Comparison of ENCODE assay signal across 9 cellular contexts in genomic region chr12:53208877-53209463, GRCh38. TPM values are rescaled to one million over a fixed set of nuclear protein-coding genes. Genes with fewer than 3 reads are reported as not detected.
DNase-seq lines count a peak whose midpoint lies in the region; ATAC-seq and TF ChIP-seq lines count a peak whose summit lies in the region.
"Had no signal": no experiment of that assay in that cellular context is flagged by ENCODE, and none has a peak within 500 bp of the region (broad histone marks: within the 10 kb centered on the region; RNA-seq: fewer than 3 reads in every experiment).

No MANE protein-coding gene starts in this region.

- no peaks in the 10 kb centered on the region for H3K27me3 Mint-ChIP-seq in activated naive CD8-positive, alpha-beta T cell treated with anti-CD3 and anti-CD28 coated beads, Interleukin-2, amount 50 U/mL, for 24 hours

- H3K36me3 Mint-ChIP-seq in activated naive CD8-positive, alpha-beta T cell treated with anti-CD3 and anti-CD28 coated beads, Interleukin-2, amount 50 U/mL, for 24 hours (ENCODE audit: low read depth), result peaks cover 24% of the 10 kb centered on the region

- no peak overlapping the region for H3K4me3 ChIP-seq in right atrium auricular region
- peak overlapping the region in 2 of 4 donors; percentile 10 to 14 for H3K4me3 ChIP-seq in upper lobe of left lung

- WGBS in upper lobe of left lung, 2 donors, result 52 to 63% methylated on average over 7 of the region's 7 CpGs

- peaks cover 77% of the 10 kb centered on the region for H3K4me1 Mint-ChIP-seq in activated naive CD8-positive, alpha-beta T cell treated with anti-CD3 and anti-CD28 coated beads, Interleukin-2, amount 50 U/mL, for 24 hours

- H3K4me3 Mint-ChIP-seq in activated naive CD8-positive, alpha-beta T cell treated with anti-CD3 and anti-CD28 coated beads, Interleukin-2, amount 50 U/mL, for 24 hours, result peak overlapping the region; percentile 68

- peak overlapping the region; percentile 82 for H3K27ac Mint-ChIP-seq in activated naive CD8-positive, alpha-beta T cell treated with anti-CD3 and anti-CD28 coated beads, Interleukin-2, amount 50 U/mL, for 24 hours

- H3K4me1 ChIP-seq in right atrium auricular region (peaks cover 0 to 19% of the 10 kb centered on the region in 2 donors), upper lobe of left lung (peaks cover 13 to 41% (median 25%) of the 10 kb centered on the region in 4 donors)

- no peaks in the 10 kb centered on the region for H3K9me3 Mint-ChIP-seq in activated naive CD8-positive, alpha-beta T cell treated with anti-CD3 and anti-CD28 coated beads, Interleukin-2, amount 50 U/mL, for 24 hours

- H3K9me3 ChIP-seq in right atrium auricular region (no peaks in the 10 kb centered on the region), upper lobe of left lung (no peaks in the 10 kb centered on the region)

- DNase-seq in Right ventricle myocardium inferior (ENCODE audit: missing footprints), result no peak
- no peak for DNase-seq in right atrium auricular region (ENCODE audit: low spot score)
- DNase-seq in KG1 (lab: John Stamatoyannopoulos, UW), result peak; percentile 24
- no peak for DNase-seq in activated naive CD8-positive, alpha-beta T cell treated with anti-CD3 and anti-CD28 coated beads, Interleukin-2, amount 50 U/mL, for 24 hours
- DNase-seq in upper lobe of left lung, result no peak
- no peak for DNase-seq in NCI-H1092 (lab: John Stamatoyannopoulos, UW)
- DNase-seq in NCI-H2081 (lab: John Stamatoyannopoulos, UW), result no peak
- no peak for DNase-seq in cerebellar cortex (ENCODE audit: low spot score)
- DNase-seq: COR-L47 had no signal

- ATAC-seq in Right ventricle myocardium inferior, result peak; percentile 15
- peak; percentile 16 for ATAC-seq in activated naive CD8-positive, alpha-beta T cell treated with anti-CD3 and anti-CD28 coated beads, Interleukin-2, amount 50 U/mL, for 24 hours
- peak in 1 of 2 donors; percentile 37 for ATAC-seq in upper lobe of left lung (ENCODE audit: low FRiP score in 2 of 2)

- intact Hi-C loops in Right ventricle myocardium inferior (cut with DNase I), result no loop called here

- H3K27me3 ChIP-seq in right atrium auricular region, result no peaks in the 10 kb centered on the region
- no peaks in the 10 kb centered on the region for H3K27me3 ChIP-seq in upper lobe of left lung

- no peak for TF ChIP-seq POLR2A in upper lobe of left lung (IDR thresholded peaks at IDR 0.05)

- no peak for TF ChIP-seq EP300 in upper lobe of left lung (IDR thresholded peaks at IDR 0.05)

- H3K36me3 ChIP-seq in right atrium auricular region, result peaks cover 33% of the 10 kb centered on the region
- H3K36me3 ChIP-seq in upper lobe of left lung, result peaks cover 0 to 36% (median 31%) of the 10 kb centered on the region in 4 donors

- no peak overlapping the region for H3K27ac ChIP-seq in right atrium auricular region
- H3K27ac ChIP-seq in upper lobe of left lung, result peak overlapping the region in 3 of 4 donors; percentile 48 to 72 (median 65)

- TF ChIP-seq CTCF in right atrium auricular region (IDR thresholded peaks at IDR 0.05), result no peak
- no peak for TF ChIP-seq CTCF in upper lobe of left lung (IDR thresholded peaks at IDR 0.05)

RNA-seq across cellular contexts. Expression of gene ITGB7, which starts 1.9 kb away (rescaled TPM):
- total RNA-seq in Right ventricle myocardium inferior (0.76 TPM), right atrium auricular region (under 1 TPM in 1 of 2 donors, not detected in 1; 0.47 TPM), upper lobe of left lung (10 to 100 TPM in 1 of 6 donors, 1 to 10 TPM in 5; 3.1 to 12.9 (median 4.7) TPM)

RNA-seq across cellular contexts. Expression of gene RARG, which starts 23.0 kb away (rescaled TPM):
- total RNA-seq in Right ventricle myocardium inferior, result 18.2 TPM
- total RNA-seq in right atrium auricular region, result 10 to 100 TPM; 14.8 to 15.0 TPM
- total RNA-seq in upper lobe of left lung, result 10 to 100 TPM; 21.2 to 43.0 (median 32.1) TPM

RNA-seq across cellular contexts. Expression of gene CSAD, which starts 28.2 kb away (rescaled TPM):
- total RNA-seq in Right ventricle myocardium inferior (10.8 TPM), right atrium auricular region (1 to 10 TPM; 3.4 to 4.9 TPM), upper lobe of left lung (100 to 1,000 TPM in 1 of 6 donors, 10 to 100 TPM in 5; 19.8 to 164 (median 28.6) TPM)

RNA-seq across cellular contexts. Expression of gene ZNF740, which starts 28.4 kb away (rescaled TPM):
- total RNA-seq in Right ventricle myocardium inferior, result 31.5 TPM
- total RNA-seq in right atrium auricular region, result 1 to 10 TPM; 5.9 to 7.4 TPM
- total RNA-seq in upper lobe of left lung, result 10 to 100 TPM in 5 of 6 donors, 1 to 10 TPM in 1; 9.6 to 52.4 (median 24.0) TPM

RNA-seq across cellular contexts. Expression of gene ESPL1, which starts 59.1 kb away (rescaled TPM):
- 0.97 TPM for total RNA-seq in Right ventricle myocardium inferior
- total RNA-seq in right atrium auricular region, result under 1 TPM; 0.12 to 0.59 TPM
- total RNA-seq in upper lobe of left lung, result 1 to 10 TPM; 1.5 to 5.3 (median 2.1) TPM

Comparison
In these comparisons a context has a peak if more than half of its experiments do, and no peak if none do; other contexts are left out.
1. H3K27ac ChIP-seq: peak in upper lobe of left lung (3 of 4); none in right atrium auricular region (0 of 2).